11 cellular contexts compared by ENCODE assay signal in the genomic region with DNA sequence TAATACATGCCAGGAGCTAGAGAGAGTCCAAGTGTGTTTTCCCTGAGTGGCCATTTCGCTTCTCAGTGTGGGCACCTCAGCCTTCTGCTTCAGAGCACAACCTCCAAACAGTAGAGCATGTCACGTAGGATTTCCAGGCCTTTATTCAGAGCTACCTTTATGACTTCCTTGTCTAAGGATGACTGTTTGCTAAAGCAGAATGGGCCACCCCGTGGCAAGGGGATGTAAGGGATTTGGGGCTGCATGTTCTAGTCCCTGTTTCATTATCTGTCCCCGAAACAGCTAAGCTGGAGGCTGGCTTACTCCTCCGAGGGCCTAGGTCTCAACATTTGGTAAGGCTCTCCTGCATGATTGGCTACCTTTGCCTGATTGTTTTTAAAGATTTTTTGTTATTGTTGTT. TPM values are rescaled to one million over a fixed set of nuclear protein-coding genes. Genes with fewer than 3 reads are reported as not detected.
DNase-seq lines count a peak whose midpoint lies in the region; ATAC-seq and TF ChIP-seq lines count a peak whose summit lies in the region.
"Had no signal": no experiment of that assay in that cellular context is flagged by ENCODE, and none has a peak within 500 bp of the region (broad histone marks: within the 10 kb centered on the region; RNA-seq: fewer than 3 reads in every experiment).

No MANE protein-coding gene starts in this region.

- H3K4me1 ChIP-seq in gastrocnemius medialis: peaks cover 18 to 20% of the 10 kb centered on the region in 2 donors

- no peak for TF ChIP-seq POLR2A in gastrocnemius medialis (IDR thresholded peaks at IDR 0.05)

- TF ChIP-seq CTCF in gastrocnemius medialis (IDR thresholded peaks at IDR 0.05 in 4 of 5, conservative IDR thresholded peaks at IDR 0.05 in 1 of 5): no peak

- no peaks in the 10 kb centered on the region for H3K9me3 ChIP-seq in gastrocnemius medialis

- H3K27me3 Mint-ChIP-seq in activated naive CD8-positive, alpha-beta T cell treated with anti-CD3 and anti-CD28 coated beads for 36 hours: no peaks in the 10 kb centered on the region
- no peaks in the 10 kb centered on the region for H3K27me3 Mint-ChIP-seq in stimulated activated naive CD8-positive, alpha-beta T cell treated with anti-CD3 and anti-CD28 coated beads, Interleukin-15, Interleukin-2, amounts not matched to agents 100 ng/mL and 50 ng/mL, for 24 hours

- intact Hi-C loops in gastrocnemius medialis (cut with DNase I; ENCODE audit: low total_unique reads): no loop called here

- in situ Hi-C loops in gastrocnemius medialis (cut with MboI; ENCODE audit: low sequenced_read_pairs in 4 of 4): loop anchor here in 3 of 4 donors (25.0 kb wide), 2 partner anchors 928 to 953 kb away; a partner anchor contains a TSS

- no peak overlapping the region for H3K4me3 Mint-ChIP-seq in activated naive CD8-positive, alpha-beta T cell treated with anti-CD3 and anti-CD28 coated beads for 36 hours
- peak overlapping the region; percentile 24 for H3K4me3 Mint-ChIP-seq in stimulated activated naive CD8-positive, alpha-beta T cell treated with anti-CD3 and anti-CD28 coated beads, Interleukin-15, Interleukin-2, amounts not matched to agents 100 ng/mL and 50 ng/mL, for 24 hours

- H3K36me3 Mint-ChIP-seq in activated naive CD8-positive, alpha-beta T cell treated with anti-CD3 and anti-CD28 coated beads for 36 hours: peaks cover 35% of the 10 kb centered on the region
- H3K36me3 Mint-ChIP-seq in stimulated activated naive CD8-positive, alpha-beta T cell treated with anti-CD3 and anti-CD28 coated beads, Interleukin-15, Interleukin-2, amounts not matched to agents 100 ng/mL and 50 ng/mL, for 24 hours (ENCODE audit: low read depth): peaks cover 11% of the 10 kb centered on the region

- no peaks in the 10 kb centered on the region for H3K27me3 ChIP-seq in gastrocnemius medialis
- H3K27me3 ChIP-seq: brain microvascular endothelial cell had no signal

- ATAC-seq in gastrocnemius medialis: no peak
- no peak for ATAC-seq in GM19035 (IDR thresholded peaks at IDR 0.05; ENCODE audit: unreplicated experiment)

- no peak overlapping the region for H3K27ac Mint-ChIP-seq in activated naive CD8-positive, alpha-beta T cell treated with anti-CD3 and anti-CD28 coated beads for 36 hours
- peak overlapping the region; percentile 81 for H3K27ac Mint-ChIP-seq in stimulated activated naive CD8-positive, alpha-beta T cell treated with anti-CD3 and anti-CD28 coated beads, Interleukin-15, Interleukin-2, amounts not matched to agents 100 ng/mL and 50 ng/mL, for 24 hours

- peak; percentile 64 for DNase-seq in activated effector memory CD4-positive, alpha-beta T cell treated with anti-CD3 and anti-CD28 coated beads, Interleukin-2, amount 50 U/mL, for 16 hours
- no peak for DNase-seq in activated effector memory CD4-positive, alpha-beta T cell treated with Interleukin-2 at 50 U/mL for 16 hours
- peak; percentile 68 for DNase-seq in NAMALWA (ENCODE audit: low spot score)
- peak; percentile 15 for DNase-seq in activated naive CD8-positive, alpha-beta T cell treated with anti-CD3 and anti-CD28 coated beads for 36 hours
- no peak for DNase-seq in gastrocnemius medialis
- no peak for DNase-seq in GM19240 (ENCODE audit: insufficient read length, low spot score)
- DNase-seq: NCI-H2171 treated with DMSO at 0.1 percent for 48 hours had no signal

- no peak overlapping the region for H3K4me3 ChIP-seq in gastrocnemius medialis

- no peaks in the 10 kb centered on the region for H3K36me3 ChIP-seq in gastrocnemius medialis
- H3K36me3 ChIP-seq: brain microvascular endothelial cell had no signal

- H3K27ac ChIP-seq in gastrocnemius medialis: no peak overlapping the region
- H3K27ac ChIP-seq: brain microvascular endothelial cell, VCaP had no signal

- no peaks in the 10 kb centered on the region for H3K9me3 Mint-ChIP-seq in activated naive CD8-positive, alpha-beta T cell treated with anti-CD3 and anti-CD28 coated beads for 36 hours
- H3K9me3 Mint-ChIP-seq in stimulated activated naive CD8-positive, alpha-beta T cell treated with anti-CD3 and anti-CD28 coated beads, Interleukin-15, Interleukin-2, amounts not matched to agents 100 ng/mL and 50 ng/mL, for 24 hours: no peaks in the 10 kb centered on the region

- peaks cover 71% of the 10 kb centered on the region for H3K4me1 Mint-ChIP-seq in activated naive CD8-positive, alpha-beta T cell treated with anti-CD3 and anti-CD28 coated beads for 36 hours
- peaks cover 83% of the 10 kb centered on the region for H3K4me1 Mint-ChIP-seq in stimulated activated naive CD8-positive, alpha-beta T cell treated with anti-CD3 and anti-CD28 coated beads, Interleukin-15, Interleukin-2, amounts not matched to agents 100 ng/mL and 50 ng/mL, for 24 hours (ENCODE audit: low read depth)

RNA-seq across cellular contexts. Expression of a gene that starts 6.0 kb away (rescaled TPM):
- 10 to 100 TPM; 68.4 to 81.3 TPM for total RNA-seq in activated naive CD8-positive, alpha-beta T cell treated with anti-CD3 and anti-CD28 coated beads for 36 hours
- total RNA-seq in gastrocnemius medialis: 10 to 100 TPM in 3 of 4 donors, 1 to 10 TPM in 1; 9.3 to 24.7 (median 11.1) TPM

Comparison
In these comparisons a context has a peak if more than half of its experiments do, and no peak if none do; other contexts are left out.
1. DNase-seq: peak in activated effector memory CD4-positive, alpha-beta T cell treated with anti-CD3 and anti-CD28 coated beads, Interleukin-2, amount 50 U/mL, for 16 hours (single experiment), NAMALWA (single experiment) and activated naive CD8-positive, alpha-beta T cell treated with anti-CD3 and anti-CD28 coated beads for 36 hours (single experiment); none in activated effector memory CD4-positive, alpha-beta T cell treated with Interleukin-2 at 50 U/mL for 16 hours (single experiment), gastrocnemius medialis (0 of 2) and GM19240 (single experiment).